In the genomic region with DNA sequence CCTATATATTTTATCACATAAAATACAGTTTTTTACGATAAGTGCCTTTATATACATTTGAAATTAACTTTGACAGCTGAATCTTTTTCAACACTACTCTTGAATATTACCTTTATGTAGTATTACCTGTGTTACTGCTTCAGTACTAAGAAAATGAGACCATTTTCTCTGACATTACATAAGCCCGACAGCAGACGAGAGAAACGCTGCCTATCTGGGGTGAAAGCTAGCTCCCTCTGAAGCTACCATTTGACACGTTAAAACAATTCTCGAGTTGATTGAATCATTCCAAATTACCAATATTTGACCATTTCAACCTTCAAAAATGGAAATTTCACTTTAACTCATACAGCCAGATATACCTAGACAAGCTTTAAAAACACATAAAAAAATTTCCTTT, we compare ENCODE assay signal across 27 cellular contexts. TPM values are rescaled to one million over a fixed set of nuclear protein-coding genes. Genes with fewer than 3 reads are reported as not detected.
DNase-seq lines count a peak whose midpoint lies in the region; ATAC-seq lines count a peak whose summit lies in the region.
"Had no signal": no experiment of that assay in that cellular context is flagged by ENCODE, and none has a peak within 500 bp of the region (broad histone marks: within the 10 kb centered on the region; RNA-seq: fewer than 3 reads in every experiment).

No MANE protein-coding gene starts in this region.

- no peaks in the 10 kb centered on the region for H3K36me3 Mint-ChIP-seq in activated CD4-positive, alpha-beta T cell treated with anti-CD3 and anti-CD28 coated beads, Interleukin-2, amount 10 ng/mL, durations not matched to agents 24 days and 14 days (ENCODE audit: low read depth)
- H3K36me3 Mint-ChIP-seq: CD14-positive monocyte had no signal

- no peaks in the 10 kb centered on the region for H3K27me3 Mint-ChIP-seq in activated CD4-positive, alpha-beta T cell treated with anti-CD3 and anti-CD28 coated beads, Interleukin-2, amount 10 ng/mL, durations not matched to agents 24 days and 14 days

- H3K9me3 Mint-ChIP-seq in activated CD4-positive, alpha-beta T cell treated with anti-CD3 and anti-CD28 coated beads, Interleukin-2, amount 10 ng/mL, durations not matched to agents 24 days and 14 days: no peaks in the 10 kb centered on the region

- ATAC-seq in GM19455 (IDR thresholded peaks at IDR 0.05; ENCODE audit: unreplicated experiment): no peak
- ATAC-seq: Right ventricle myocardium inferior had no signal

- H3K4me3 Mint-ChIP-seq in activated CD4-positive, alpha-beta T cell treated with anti-CD3 and anti-CD28 coated beads, Interleukin-2, amount 10 ng/mL, durations not matched to agents 24 days and 14 days: no peak overlapping the region
- H3K4me3 Mint-ChIP-seq: CD14-positive monocyte had no signal

- H3K27me3 ChIP-seq in layer of hippocampus (ENCODE audit: control insufficient read depth, insufficient read depth, low read length) (no peaks in the 10 kb centered on the region), SJCRH30 (no peaks in the 10 kb centered on the region)
- H3K27me3 ChIP-seq: BE2C had no signal

- peak overlapping the region; percentile 84 for H3K27ac ChIP-seq in caudate nucleus (ENCODE audit: low read depth, low read length)
- H3K27ac ChIP-seq in layer of hippocampus (ENCODE audit: low read depth, low read length): peak overlapping the region; percentile 68
- H3K27ac ChIP-seq in temporal lobe (ENCODE audit: low read depth, low read length): peak overlapping the region; percentile 72
- H3K27ac ChIP-seq in SJCRH30: no peak overlapping the region
- H3K27ac ChIP-seq: GM23248, PC-9, SJSA1 had no signal

- no peaks in the 10 kb centered on the region for H3K9me3 ChIP-seq in SJCRH30 (replicated peaks)
- H3K9me3 ChIP-seq: BE2C, SJSA1 had no signal

- intact Hi-C loops in activated CD4-positive, alpha-beta T cell treated with anti-CD3 and anti-CD28 coated beads, Interleukin-2, amount 10 ng/mL, durations not matched to agents 24 days and 14 days (cut with micrococcal nuclease): no loop called here

- H3K4me3 ChIP-seq in SJCRH30: no peak overlapping the region
- H3K4me3 ChIP-seq: GM23248, PC-9, SJSA1 had no signal

- H3K36me3 ChIP-seq in SJCRH30: no peaks in the 10 kb centered on the region
- H3K36me3 ChIP-seq: BE2C, SJSA1 had no signal

- no peaks in the 10 kb centered on the region for H3K4me1 ChIP-seq in SJCRH30
- H3K4me1 ChIP-seq: BE2C, SJSA1 had no signal

- no peak overlapping the region for H3K27ac Mint-ChIP-seq in activated CD4-positive, alpha-beta T cell treated with anti-CD3 and anti-CD28 coated beads, Interleukin-2, amount 10 ng/mL, durations not matched to agents 24 days and 14 days
- H3K27ac Mint-ChIP-seq: CD14-positive monocyte had no signal

- H3K4me1 Mint-ChIP-seq in activated CD4-positive, alpha-beta T cell treated with anti-CD3 and anti-CD28 coated beads, Interleukin-2, amount 10 ng/mL, durations not matched to agents 24 days and 14 days: no peaks in the 10 kb centered on the region
- H3K4me1 Mint-ChIP-seq: CD14-positive monocyte had no signal

- DNase-seq in NCI-H524 (lab: John Stamatoyannopoulos, UW) (peak; percentile 10 to 54), NCI-H524 treated with DMSO at 0.1 percent for 48 hours (lab: John Stamatoyannopoulos, UW) (no peak), caudate nucleus (lab: John Stamatoyannopoulos, UW) (peak in 2 of 61 donors; percentile 18 to 59), SJCRH30 (no peak)
- no peak for DNase-seq in activated CD4-positive, alpha-beta T cell treated with anti-CD3 and anti-CD28 coated beads, Interleukin-2, amount 10 ng/mL, durations not matched to agents 24 days and 14 days
- DNase-seq: 8988T, ACHN, BE2C, Calu3, GM23248, H7, KBM-7, MV-4-11, NCI-H1105, NCI-H1436 treated with DMSO at 0.1 percent for 48 hours, NCI-H1930, NCI-H2107, NCI-H526 treated with DMSO at 0.1 percent for 48 hours, PC-9 had no signal

RNA-seq across cellular contexts. Expression of gene GPM6A, which starts 0.9 kb away (rescaled TPM):
- 1,906 TPM for total RNA-seq in temporal lobe
- total RNA-seq in activated CD4-positive, alpha-beta T cell treated with anti-CD3 and anti-CD28 coated beads, Interleukin-2, amount 10 ng/mL, durations not matched to agents 24 days and 14 days: not detected in 2 replicates
- total RNA-seq in SJCRH30 (2014; rRNA removed; shearing (Covaris generic)): not detected in 2 replicates
- total RNA-seq: GM23248, LHCN-M2, MCF 10A, SJSA1 had no signal

Comparison
In these comparisons a context has a peak if more than half of its experiments do, and no peak if none do; other contexts are left out.
1. DNase-seq: peak in NCI-H524 (2 of 2); none in NCI-H524 treated with DMSO at 0.1 percent for 48 hours (single experiment), activated CD4-positive, alpha-beta T cell treated with anti-CD3 and anti-CD28 coated beads, Interleukin-2, amount 10 ng/mL, durations not matched to agents 24 days and 14 days (single experiment) and SJCRH30 (0 of 2).
2. RNA of gene GPM6A, which starts 0.9 kb away (total RNA-seq): 1,906 TPM in temporal lobe (single experiment); not detected in activated CD4-positive, alpha-beta T cell treated with anti-CD3 and anti-CD28 coated beads, Interleukin-2, amount 10 ng/mL, durations not matched to agents 24 days and 14 days and not detected in SJCRH30; every median in the first group is over 1,000 times any median in the second.